In genomic region chr12:123546281-123546680, GRCh38 we compare ENCODE assay signal across 19 cellular contexts. TPM values are rescaled to one million over a fixed set of nuclear protein-coding genes. Genes with fewer than 3 reads are reported as not detected.
DNase-seq lines count a peak whose midpoint lies in the region; ATAC-seq, FAIRE-seq and TF ChIP-seq lines count a peak whose summit lies in the region.
"Had no signal": no experiment of that assay in that cellular context is flagged by ENCODE, and none has a peak within 500 bp of the region (broad histone marks: within the 10 kb centered on the region; RNA-seq: fewer than 3 reads in every experiment).

No MANE protein-coding gene starts in this region.

- H4K20me1 ChIP-seq in SK-N-SH (ENCODE audit: insufficient read depth) (no peaks in the 10 kb centered on the region), fibroblast of lung (ENCODE audit: control insufficient read depth, extremely low read depth, insufficient read depth, low read length) (no peaks in the 10 kb centered on the region)

- no peaks in the 10 kb centered on the region for H3K9me3 ChIP-seq in SK-N-SH
- no peaks in the 10 kb centered on the region for H3K9me3 ChIP-seq in SJCRH30 (replicated peaks)
- no peaks in the 10 kb centered on the region for H3K9me3 ChIP-seq in fibroblast of lung (ENCODE audit: control insufficient read depth, insufficient read depth, low read depth, low read length)
- H3K9me3 ChIP-seq: tibial nerve had no signal

- POLR2A ChIA-PET in SK-N-SH (lab: Yijun Ruan, JAX): no interaction called here

- H3K27ac ChIP-seq in SK-N-SH (ENCODE audit: low read depth in 2 of 2, low read length in 1 of 2) (no peak overlapping the region), SJCRH30 (no peak overlapping the region), fibroblast of lung (ENCODE audit: insufficient read depth, low read length) (no peak overlapping the region)
- H3K27ac ChIP-seq: 22Rv1, parathyroid adenoma, tibial nerve had no signal

- H2AFZ ChIP-seq in SK-N-SH (ENCODE audit: low read depth) (no peak overlapping the region), fibroblast of lung (ENCODE audit: low read length) (no peak overlapping the region)
- H2AFZ ChIP-seq: parathyroid adenoma had no signal

- H3K4me1 ChIP-seq in SK-N-SH (ENCODE audit: control insufficient read depth in 1 of 2, insufficient read depth in 2 of 2, low read depth in 1 of 2, low read length in 1 of 2): no peaks in the 10 kb centered on the region
- peaks cover 10% of the 10 kb centered on the region for H3K4me1 ChIP-seq in SJCRH30
- H3K4me1 ChIP-seq in fibroblast of lung (ENCODE audit: control insufficient read depth, extremely low read depth, insufficient read depth, low read length): no peaks in the 10 kb centered on the region
- H3K4me1 ChIP-seq: parathyroid adenoma, tibial nerve had no signal

- H3K9me2 ChIP-seq in SK-N-SH: no peaks in the 10 kb centered on the region

- CTCF ChIA-PET in SK-N-SH (lab: Yijun Ruan, JAX): no interaction called here

- H3K9ac ChIP-seq in SK-N-SH (no peak overlapping the region), fibroblast of lung (ENCODE audit: insufficient read depth, low read length) (no peak overlapping the region)
- H3K9ac ChIP-seq: parathyroid adenoma had no signal

- FAIRE-seq in urothelium cell line (lab: Jason Lieb, UNC): no peak

- TF ChIP-seq RAD21 in SK-N-SH (IDR thresholded peaks at IDR 0.05; ENCODE audit: low read length): no peak

- TF ChIP-seq CTCF in SK-N-SH (IDR thresholded peaks at IDR 0.05) (no peak), fibroblast of lung (conservative IDR thresholded peaks at IDR 0.05 in 1 of 2, IDR thresholded peaks at IDR 0.05 in 1 of 2; ENCODE audit: low read depth in 1 of 2, low read length in 2 of 2) (no peak)

- H3K79me2 ChIP-seq in SK-N-SH (ENCODE audit: insufficient read depth) (no peaks in the 10 kb centered on the region), fibroblast of lung (ENCODE audit: control insufficient read depth, insufficient read depth, low read length) (no peaks in the 10 kb centered on the region)
- H3K79me2 ChIP-seq: parathyroid adenoma had no signal

- ATAC-seq in SK-N-SH treated with all-trans-retinoic acid at 6 μM for 48 hours (peak; percentile 59; the same call in 2 of the 3 replicates), HG03469 (IDR thresholded peaks at IDR 0.05; ENCODE audit: unreplicated experiment) (no peak)
- ATAC-seq: stimulated activated naive B cell treated with anti-CD40 and anti-IgM and Interleukin-4, amounts not matched to agents 10 μg/mL and 1 μg/mL and 100 μg/mL, for 72 hours had no signal

- no peak overlapping the region for H3K4me3 ChIP-seq in SK-N-SH (ENCODE audit: low read depth in 2 of 2, low read length in 1 of 2)
- H3K4me3 ChIP-seq in SJCRH30: no peak overlapping the region
- H3K4me3 ChIP-seq in fibroblast of lung (replicated peaks in 1 of 4; ENCODE audit: control extremely low read depth in 1 of 4, insufficient read depth in 1 of 4, low read depth in 3 of 4, low read length in 4 of 4): no peak overlapping the region
- H3K4me3 ChIP-seq: tibial nerve had no signal

- H3K4me2 ChIP-seq in SK-N-SH (no peak overlapping the region), fibroblast of lung (ENCODE audit: extremely low read depth, insufficient read depth, low read length) (no peak overlapping the region)

- DNase-seq in SK-N-SH (no peak), SJCRH30 (peak; percentile 26 to 38), fibroblast of lung (ENCODE audit: low read depth in 2 of 2) (peak; percentile 6 to 25), urothelium cell line (ENCODE audit: low spot score) (peak; percentile 26), NCI-H510A (lab: John Stamatoyannopoulos, UW) (no peak)
- no peak for DNase-seq in stimulated activated CD4-positive, alpha-beta T cell treated with anti-CD3 and anti-CD28 coated beads, Interleukin-15, amount 100 ng/mL, for 24 hours
- DNase-seq: activated CD4-positive, alpha-beta T cell treated with anti-CD3 and anti-CD28 coated beads, Interleukin-2, amount 10 ng/mL, durations not matched to agents 7 days and 5 days; activated naive CD4-positive, alpha-beta T cell treated with anti-CD3 and anti-CD28 coated beads, Interleukin-2, amount 10 ng/mL, durations not matched to agents 7 days and 5 days; CD4-positive, alpha-beta memory T cell; DMS79 treated with DMSO at 0.1 percent for 48 hours; Karpas-422; NCI-H1436 treated with DMSO at 0.1 percent for 48 hours; NCI-H446 treated with DMSO at 0.1 percent for 48 hours; stimulated activated naive B cell treated with anti-CD40 and anti-IgM and Interleukin-4, amounts not matched to agents 10 μg/mL and 1 μg/mL and 100 μg/mL, for 72 hours had no signal

- H3K27me3 ChIP-seq in SK-N-SH (ENCODE audit: insufficient read depth) (peaks cover 3% of the 10 kb centered on the region; the same call in 1 of the 2 replicates), SJCRH30 (no peaks in the 10 kb centered on the region), fibroblast of lung (ENCODE audit: control insufficient read depth, insufficient read depth, low read length) (peaks cover 12% of the 10 kb centered on the region)
- H3K27me3 ChIP-seq: tibial nerve had no signal

- H3K36me3 ChIP-seq in SK-N-SH (replicated peaks in 1 of 2; ENCODE audit: control insufficient read depth in 1 of 2, insufficient read depth in 2 of 2, low read length in 1 of 2) (no peaks in the 10 kb centered on the region), SJCRH30 (no peaks in the 10 kb centered on the region), fibroblast of lung (ENCODE audit: control insufficient read depth, insufficient read depth, low read length) (no peaks in the 10 kb centered on the region)
- H3K36me3 ChIP-seq: tibial nerve had no signal

- no peak for TF ChIP-seq EP300 in SK-N-SH (IDR thresholded peaks at IDR 0.05; ENCODE audit: borderline replicate concordance in 1 of 2, low read depth in 1 of 2, low read length in 1 of 2)

- H3F3A ChIP-seq in SK-N-SH (replicated peaks; ENCODE audit: insufficient read depth): no peaks in the 10 kb centered on the region

TF ChIP-seq in SK-N-SH treated with all-trans-retinoic acid at 6 μM for 48 hours, 23 proteins besides CTCF, POLR2A, EP300 and RAD21 (continues in another document):
- TF ChIP-seq ZFP3 (CRISPR knock-in tag; IDR thresholded peaks at IDR 0.05) (no peak), RARB (CRISPR knock-in tag; IDR thresholded peaks at IDR 0.05) (no peak), ARNTL (CRISPR knock-in tag; IDR thresholded peaks at IDR 0.05; ENCODE audit: borderline replicate concordance, low read depth) (no peak), TCF4 (CRISPR knock-in tag; IDR thresholded peaks at IDR 0.05; ENCODE audit: borderline replicate concordance) (no peak)

TF ChIP-seq in SK-N-SH, 30 proteins besides CTCF, POLR2A, EP300 and RAD21:
- no peak for TF ChIP-seq RXRA (IDR thresholded peaks at IDR 0.05; ENCODE audit: borderline replicate concordance, low read depth)
- TF ChIP-seq POLR2AphosphoS5 (IDR thresholded peaks at IDR 0.05; ENCODE audit: low read depth, low read length): no peak

RNA-seq across cellular contexts. Expression of gene RILPL1, which starts 12.8 kb away (rescaled TPM):
- polyA plus RNA-seq in SK-N-SH (2012; rRNA removed) (26.8 and 32.6 TPM in 2 replicates), fibroblast of lung (12.6 and 15.8 TPM in 2 replicates)
- 21.6 and 25.8 TPM in 2 replicates for polyA plus RNA-seq in SK-N-SH (2012; cell fraction: cytosol; rRNA removed)
- polyA plus RNA-seq in SK-N-SH (2012; cell fraction: nucleus; rRNA removed): 51.9 and 53.9 TPM in 2 replicates
- 6.8 and 8.5 TPM in 2 replicates for total RNA-seq in SJCRH30 (2014; rRNA removed; shearing (Covaris generic))
- 4.9 and 7.8 TPM in 2 replicates for total RNA-seq in fibroblast of lung
- 15.0 and 18.0 TPM in 2 replicates for polyA plus RNA-seq in fibroblast of lung (2012)
- polyA minus RNA-seq in fibroblast of lung (ENCODE audit: low replicate concordance): 12.4 and 20.9 TPM in 2 replicates

RNA-seq across cellular contexts. Expression of gene TMED2, which starts 38.1 kb away (rescaled TPM):
- polyA plus RNA-seq in SK-N-SH (2012; rRNA removed) (113 and 120 TPM in 2 replicates), fibroblast of lung (324 and 398 TPM in 2 replicates)
- 127 and 151 TPM in 2 replicates for polyA plus RNA-seq in SK-N-SH (2012; cell fraction: cytosol; rRNA removed)
- polyA plus RNA-seq in SK-N-SH (2012; cell fraction: nucleus; rRNA removed): 37.4 and 39.7 TPM in 2 replicates
- total RNA-seq in SJCRH30 (2014; rRNA removed; shearing (Covaris generic)): 196 and 211 TPM in 2 replicates
- total RNA-seq in fibroblast of lung: 313 and 384 TPM in 2 replicates
- 235 and 252 TPM in 2 replicates for polyA plus RNA-seq in fibroblast of lung (2012)
- polyA minus RNA-seq in fibroblast of lung (ENCODE audit: low replicate concordance): 34.2 and 57.9 TPM in 2 replicates

RNA-seq across cellular contexts. Expression of gene DDX55, which starts 55.6 kb away (rescaled TPM):
- polyA plus RNA-seq in SK-N-SH (2012; rRNA removed) (25.8 and 32.0 TPM in 2 replicates), fibroblast of lung (11.2 and 17.5 TPM in 2 replicates)
- polyA plus RNA-seq in SK-N-SH (2012; cell fraction: cytosol; rRNA removed): 16.2 and 19.1 TPM in 2 replicates
- polyA plus RNA-seq in SK-N-SH (2012; cell fraction: nucleus; rRNA removed): 92.0 and 108 TPM in 2 replicates
- 29.8 and 40.9 TPM in 2 replicates for total RNA-seq in SJCRH30 (2014; rRNA removed; shearing (Covaris generic))
- total RNA-seq in fibroblast of lung: 13.9 and 14.9 TPM in 2 replicates
- polyA plus RNA-seq in fibroblast of lung (2012): 8.6 and 12.2 TPM in 2 replicates
- 4.9 and 8.1 TPM in 2 replicates for polyA minus RNA-seq in fibroblast of lung (ENCODE audit: low replicate concordance)

Comparison
In these comparisons a context has a peak if more than half of its experiments do, and no peak if none do; other contexts are left out.
1. DNase-seq: peak in SJCRH30 (2 of 2), fibroblast of lung (2 of 2) and urothelium cell line (single experiment); none in SK-N-SH (single experiment), stimulated activated CD4-positive, alpha-beta T cell treated with anti-CD3 and anti-CD28 coated beads, Interleukin-15, amount 100 ng/mL, for 24 hours (single experiment) and NCI-H510A (single experiment).